ENCODE assay signal across 10 cellular contexts in genomic region chr10:93991596-93992284, GRCh38. TPM values are rescaled to one million over a fixed set of nuclear protein-coding genes. Genes with fewer than 3 reads are reported as not detected.
DNase-seq lines count a peak whose midpoint lies in the region; ATAC-seq, FAIRE-seq and TF ChIP-seq lines count a peak whose summit lies in the region.
"Had no signal": no experiment of that assay in that cellular context is flagged by ENCODE, and none has a peak within 500 bp of the region (broad histone marks: within the 10 kb centered on the region; RNA-seq: fewer than 3 reads in every experiment).

No MANE protein-coding gene starts in this region.

- H3K4me1 ChIP-seq in astrocyte (ENCODE audit: insufficient read depth, low read length), result peaks cover 49% of the 10 kb centered on the region

- H3K4me3 Mint-ChIP-seq in astrocyte (ENCODE audit: unreplicated experiment), result peak overlapping the region; percentile 47
- no peak overlapping the region for H3K4me3 Mint-ChIP-seq in activated CD8-positive, alpha-beta T cell treated with anti-CD3 and anti-CD28 coated beads, Interleukin-2, amount 10 ng/mL, durations not matched to agents 7 days and 5 days
- H3K4me3 Mint-ChIP-seq: stimulated activated memory B cell treated with anti-CD40 and anti-IgM and Interleukin-4, amounts not matched to agents 10 μg/mL and 1 μg/mL and 100 μg/mL, for 72 hours had no signal

- H3K4me3 ChIP-seq in astrocyte (ENCODE audit: insufficient read depth, low read depth, low read length), result peak overlapping the region; percentile 32
- H3K4me3 ChIP-seq: K562 had no signal

- H3K4me1 Mint-ChIP-seq in astrocyte (ENCODE audit: low read depth, unreplicated experiment), result peaks cover 18% of the 10 kb centered on the region
- H3K4me1 Mint-ChIP-seq in activated CD8-positive, alpha-beta T cell treated with anti-CD3 and anti-CD28 coated beads, Interleukin-2, amount 10 ng/mL, durations not matched to agents 7 days and 5 days (ENCODE audit: low read depth), result no peaks in the 10 kb centered on the region
- H3K4me1 Mint-ChIP-seq: stimulated activated memory B cell treated with anti-CD40 and anti-IgM and Interleukin-4, amounts not matched to agents 10 μg/mL and 1 μg/mL and 100 μg/mL, for 72 hours had no signal

- peak overlapping the region; percentile 22 for H3K27ac Mint-ChIP-seq in astrocyte (ENCODE audit: unreplicated experiment)
- no peak overlapping the region for H3K27ac Mint-ChIP-seq in activated CD8-positive, alpha-beta T cell treated with anti-CD3 and anti-CD28 coated beads, Interleukin-2, amount 10 ng/mL, durations not matched to agents 7 days and 5 days
- H3K27ac Mint-ChIP-seq: stimulated activated memory B cell treated with anti-CD40 and anti-IgM and Interleukin-4, amounts not matched to agents 10 μg/mL and 1 μg/mL and 100 μg/mL, for 72 hours had no signal

- H3K4me2 ChIP-seq in astrocyte (ENCODE audit: low read length), result peak overlapping the region; percentile 68

- DNase-seq in H54 (ENCODE audit: insufficient read length, low spot score), result peak; percentile 93
- peak; percentile 82 for DNase-seq in astrocyte (ENCODE audit: low read depth)
- DNase-seq in hepatic stellate cell (ENCODE audit: low spot score), result peak; percentile 82
- peak; percentile 70 for DNase-seq in sciatic nerve (ENCODE audit: low spot score)
- no peak for DNase-seq in activated CD8-positive, alpha-beta T cell treated with anti-CD3 and anti-CD28 coated beads, Interleukin-2, amount 10 ng/mL, durations not matched to agents 7 days and 5 days
- no peak for DNase-seq in activated CD8-positive, alpha-beta memory T cell treated with anti-CD3 and anti-CD28 coated beads, Interleukin-2, amount 50 U/mL, for 48 hours
- DNase-seq in NCI-H1930 (lab: John Stamatoyannopoulos, UW), result no peak
- no peak for DNase-seq in NCI-H1092 treated with DMSO at 0.1 percent for 48 hours (lab: John Stamatoyannopoulos, UW)

- peak overlapping the region; percentile 33 for H3K27ac ChIP-seq in astrocyte (ENCODE audit: low read depth, low read length)

- no peaks in the 10 kb centered on the region for H3K9me3 ChIP-seq in astrocyte (ENCODE audit: insufficient read depth, low read depth, low read length)

- intact Hi-C loops in sciatic nerve (cut with DNase I), result no loop called here

- no peaks in the 10 kb centered on the region for H3K27me3 ChIP-seq in astrocyte (ENCODE audit: insufficient read depth, low read length)

- peak overlapping the region; percentile 54 for H2AFZ ChIP-seq in astrocyte (ENCODE audit: low read depth, low read length)

- POLR2A ChIA-PET in activated CD8-positive, alpha-beta T cell treated with anti-CD3 and anti-CD28 coated beads, Interleukin-2, amount 10 ng/mL, durations not matched to agents 7 days and 5 days (lab: Charles Lee), result no interaction called here

- FAIRE-seq in H54 (lab: Jason Lieb, UNC), result peak; percentile 98
- FAIRE-seq in astrocyte (lab: Jason Lieb, UNC), result peak; percentile 93
- FAIRE-seq: K562 had no signal

- no peaks in the 10 kb centered on the region for H3K36me3 ChIP-seq in astrocyte (ENCODE audit: insufficient read depth, low read length)

- TF ChIP-seq POLR2A in H54 (IDR thresholded peaks at IDR 0.05; ENCODE audit: low read depth, low read length), result no peak

- peak; percentile 89 for ATAC-seq in sciatic nerve
- no peak for ATAC-seq in activated CD8-positive, alpha-beta T cell treated with anti-CD3 and anti-CD28 coated beads, Interleukin-2, amount 10 ng/mL, durations not matched to agents 7 days and 5 days
- ATAC-seq: K562; stimulated activated memory B cell treated with anti-CD40 and anti-IgM and Interleukin-4, amounts not matched to agents 10 μg/mL and 1 μg/mL and 100 μg/mL, for 72 hours had no signal

- H3K9me3 Mint-ChIP-seq in astrocyte (ENCODE audit: unreplicated experiment), result no peaks in the 10 kb centered on the region
- no peaks in the 10 kb centered on the region for H3K9me3 Mint-ChIP-seq in activated CD8-positive, alpha-beta T cell treated with anti-CD3 and anti-CD28 coated beads, Interleukin-2, amount 10 ng/mL, durations not matched to agents 7 days and 5 days (ENCODE audit: insufficient read depth)
- H3K9me3 Mint-ChIP-seq: stimulated activated memory B cell treated with anti-CD40 and anti-IgM and Interleukin-4, amounts not matched to agents 10 μg/mL and 1 μg/mL and 100 μg/mL, for 72 hours had no signal

- peak overlapping the region; percentile 6 for H3K9ac ChIP-seq in astrocyte (ENCODE audit: low read length)

- CTCF ChIA-PET in activated CD8-positive, alpha-beta T cell treated with anti-CD3 and anti-CD28 coated beads, Interleukin-2, amount 10 ng/mL, durations not matched to agents 7 days and 5 days (lab: Charles Lee), result no interaction called here

- H3K79me2 ChIP-seq in astrocyte (ENCODE audit: insufficient read depth, low read length), result no peaks in the 10 kb centered on the region

- H3K36me3 Mint-ChIP-seq in astrocyte (ENCODE audit: low read depth, unreplicated experiment), result no peaks in the 10 kb centered on the region
- peaks cover 2% of the 10 kb centered on the region for H3K36me3 Mint-ChIP-seq in activated CD8-positive, alpha-beta T cell treated with anti-CD3 and anti-CD28 coated beads, Interleukin-2, amount 10 ng/mL, durations not matched to agents 7 days and 5 days (ENCODE audit: low read depth)
- H3K36me3 Mint-ChIP-seq: stimulated activated memory B cell treated with anti-CD40 and anti-IgM and Interleukin-4, amounts not matched to agents 10 μg/mL and 1 μg/mL and 100 μg/mL, for 72 hours had no signal

- H3K27me3 Mint-ChIP-seq in astrocyte (ENCODE audit: low read depth, unreplicated experiment), result peaks cover 14% of the 10 kb centered on the region
- H3K27me3 Mint-ChIP-seq in activated CD8-positive, alpha-beta T cell treated with anti-CD3 and anti-CD28 coated beads, Interleukin-2, amount 10 ng/mL, durations not matched to agents 7 days and 5 days (ENCODE audit: low read depth), result peaks cover 46% of the 10 kb centered on the region

- peaks cover 3% of the 10 kb centered on the region for H4K20me1 ChIP-seq in astrocyte (ENCODE audit: insufficient read depth, low read length)

- TF ChIP-seq CTCF in astrocyte (IDR thresholded peaks at IDR 0.05; ENCODE audit: insufficient read depth, low read depth, low read length), result no peak

RNA-seq across cellular contexts. Expression of gene PLCE1, which starts 2.0 kb away (rescaled TPM):
- total RNA-seq in astrocyte, result 0.58 and 0.84 TPM in 2 replicates
- total RNA-seq in sciatic nerve, result 16.9 TPM
- total RNA-seq in activated CD8-positive, alpha-beta T cell treated with anti-CD3 and anti-CD28 coated beads, Interleukin-2, amount 10 ng/mL, durations not matched to agents 7 days and 5 days, result not detected

Comparison
In these comparisons a context has a peak if more than half of its experiments do, and no peak if none do; other contexts are left out.
1. DNase-seq: peak in H54 (single experiment), astrocyte (single experiment), hepatic stellate cell (single experiment) and sciatic nerve (single experiment); none in activated CD8-positive, alpha-beta T cell treated with anti-CD3 and anti-CD28 coated beads, Interleukin-2, amount 10 ng/mL, durations not matched to agents 7 days and 5 days (single experiment), activated CD8-positive, alpha-beta memory T cell treated with anti-CD3 and anti-CD28 coated beads, Interleukin-2, amount 50 U/mL, for 48 hours (single experiment), NCI-H1930 (0 of 2) and NCI-H1092 treated with DMSO at 0.1 percent for 48 hours (single experiment).